Comparison of ENCODE assay signal across 28 cellular contexts in the genomic region with DNA sequence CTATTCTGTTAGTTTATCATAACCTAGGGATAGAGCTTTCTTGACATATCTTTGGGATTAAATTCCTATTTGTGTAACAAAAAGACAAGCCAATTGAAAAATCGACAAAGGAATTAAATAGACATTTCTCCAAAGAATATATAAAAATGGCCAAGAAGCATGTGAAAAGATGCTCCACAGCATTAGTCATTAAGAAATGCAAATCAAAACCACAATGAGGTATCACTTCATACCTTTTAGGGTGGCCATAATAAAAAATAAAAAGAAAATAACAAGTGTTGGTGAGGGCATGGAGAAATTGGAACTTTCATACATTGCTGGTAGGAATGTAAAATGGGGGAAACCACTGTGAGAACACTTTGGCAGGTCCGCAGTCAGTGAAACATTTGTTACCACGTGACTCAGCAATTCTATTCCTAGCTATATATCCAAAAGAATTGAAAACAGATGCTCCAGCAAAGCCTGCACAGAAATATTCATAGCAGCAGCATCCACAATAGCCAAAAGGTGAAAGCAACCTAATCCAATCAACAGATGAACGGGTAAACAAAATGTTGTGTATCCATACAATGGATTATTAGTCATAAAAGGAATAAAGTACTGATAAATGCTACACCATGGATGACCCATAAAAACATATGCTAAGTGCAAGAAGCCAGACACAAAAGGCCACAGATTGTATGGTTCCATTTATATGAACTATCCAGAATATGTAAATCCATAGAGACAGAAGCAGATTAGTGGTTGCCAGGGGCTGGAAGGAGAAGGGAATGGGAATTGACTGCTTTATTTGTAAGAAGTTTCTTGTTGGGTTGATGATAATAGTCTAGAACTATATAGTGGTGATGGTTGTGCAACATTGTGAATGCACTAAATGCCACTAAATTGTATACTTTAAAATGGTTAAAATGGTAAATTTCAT. TPM values are rescaled to one million over a fixed set of nuclear protein-coding genes. Genes with fewer than 3 reads are reported as not detected.
DNase-seq lines count a peak whose midpoint lies in the region; ATAC-seq and TF ChIP-seq lines count a peak whose summit lies in the region.
"Had no signal": no experiment of that assay in that cellular context is flagged by ENCODE, and none has a peak within 500 bp of the region (broad histone marks: within the 10 kb centered on the region; RNA-seq: fewer than 3 reads in every experiment).

No MANE protein-coding gene starts in this region.

- peaks cover 25% of the 10 kb centered on the region for H3K4me1 ChIP-seq in HAP-1
- no peaks in the 10 kb centered on the region for H3K4me1 ChIP-seq in transverse colon
- H3K4me1 ChIP-seq: colonic mucosa, esophagus squamous epithelium, tibial artery had no signal

- DNase-seq in HAP-1 (ENCODE audit: low spot score in 2 of 2) (peak; percentile 56 to 80), fibroblast of the aortic adventitia (ENCODE audit: low read depth) (peak; percentile 33), HuH-7 (ENCODE audit: low spot score) (no peak), transverse colon (no peak), NCI-H2196 (lab: John Stamatoyannopoulos, UW; ENCODE audit: unreplicated experiment) (no peak)
- DNase-seq: activated CD4-positive, alpha-beta T cell treated with anti-CD3 and anti-CD28 coated beads for 4 hours; CD4-positive, alpha-beta T cell; colonic mucosa; DMS 273 treated with DMSO at 0.1 percent for 48 hours; endodermal cell; esophagus squamous epithelium; head of caudate nucleus; left colon; NCI-H1092; NCI-H187 treated with DMSO at 0.1 percent for 48 hours; NCI-H774; occipital lobe; SHP77 treated with DMSO at 0.1 percent for 48 hours; small intestine; stimulated activated CD4-positive, alpha-beta T cell treated with anti-CD3 and anti-CD28 coated beads, Interleukin-2, amount 100 ng/mL, for 24 hours; stimulated activated naive CD4-positive, alpha-beta T cell treated with Interleukin-2 at 50 U/mL for 16 hours; T-helper 1 cell; tibial artery had no signal

- ATAC-seq in GM18498 (IDR thresholded peaks at IDR 0.05; ENCODE audit: unreplicated experiment) (peak; percentile 33), SK-N-SH treated with all-trans-retinoic acid at 6 μM for 48 hours (peak; percentile 77), HG03521 (IDR thresholded peaks at IDR 0.05; ENCODE audit: unreplicated experiment) (no peak)
- ATAC-seq: activated T-helper 17 cell treated with anti-CD3 and anti-CD28 coated beads, Interleukin-2, amount 50 U/mL, for 72 hours; left colon had no signal

- no peak overlapping the region for H3K27ac ChIP-seq in transverse colon
- H3K27ac ChIP-seq: colonic mucosa, esophagus squamous epithelium, tibial artery had no signal

- 87 to 90% methylated on average over 4 of the region's 4 CpGs for WGBS in transverse colon (ENCODE audit: low coverage in 1 of 2), 2 donors

- TF ChIP-seq CTCF in fibroblast of the aortic adventitia (IDR thresholded peaks at IDR 0.05; ENCODE audit: insufficient read depth, low read length), result no peak
- TF ChIP-seq CTCF in transverse colon (IDR thresholded peaks at IDR 0.05), result no peak

- in situ Hi-C loops in HAP-1 (cut with MboI; ENCODE audit: low sequenced_read_pairs) (no loop called here), transverse colon (cut with MboI; ENCODE audit: low pct_ligation_motif_present in 1 of 4, low pct_unique_long_range_greater_than_20kb in 1 of 4, low sequenced_read_pairs in 3 of 4) (no loop called here)

- H3K36me3 ChIP-seq in HAP-1 (replicated peaks) (no peaks in the 10 kb centered on the region), transverse colon (no peaks in the 10 kb centered on the region)
- H3K36me3 ChIP-seq: colonic mucosa, esophagus squamous epithelium, tibial artery had no signal

- no peak for TF ChIP-seq POLR2A in transverse colon (IDR thresholded peaks at IDR 0.05)

- no peaks in the 10 kb centered on the region for H3K27me3 ChIP-seq in HAP-1 (ENCODE audit: low read depth)
- no peaks in the 10 kb centered on the region for H3K27me3 ChIP-seq in transverse colon
- H3K27me3 ChIP-seq: colonic mucosa, esophagus squamous epithelium had no signal

- no peaks in the 10 kb centered on the region for H3K9me3 ChIP-seq in HAP-1
- H3K9me3 ChIP-seq in transverse colon, result no peaks in the 10 kb centered on the region
- H3K9me3 ChIP-seq: colonic mucosa, esophagus squamous epithelium, tibial artery had no signal

- no peak overlapping the region for H3K4me3 ChIP-seq in HAP-1
- no peak overlapping the region for H3K4me3 ChIP-seq in fibroblast of the aortic adventitia (ENCODE audit: low read depth, low read length)
- H3K4me3 ChIP-seq in transverse colon, result no peak overlapping the region
- H3K4me3 ChIP-seq: colonic mucosa, esophagus squamous epithelium, tibial artery had no signal

- intact Hi-C loops in transverse colon (cut with DNase I; ENCODE audit: low total_unique reads), result no loop called here

- no peak for TF ChIP-seq EP300 in transverse colon (IDR thresholded peaks at IDR 0.05; ENCODE audit: low read depth)

TF ChIP-seq in SK-N-SH treated with all-trans-retinoic acid at 6 μM for 48 hours, 23 proteins besides CTCF, POLR2A, EP300 and RAD21:
- TF ChIP-seq, protein P1, sequence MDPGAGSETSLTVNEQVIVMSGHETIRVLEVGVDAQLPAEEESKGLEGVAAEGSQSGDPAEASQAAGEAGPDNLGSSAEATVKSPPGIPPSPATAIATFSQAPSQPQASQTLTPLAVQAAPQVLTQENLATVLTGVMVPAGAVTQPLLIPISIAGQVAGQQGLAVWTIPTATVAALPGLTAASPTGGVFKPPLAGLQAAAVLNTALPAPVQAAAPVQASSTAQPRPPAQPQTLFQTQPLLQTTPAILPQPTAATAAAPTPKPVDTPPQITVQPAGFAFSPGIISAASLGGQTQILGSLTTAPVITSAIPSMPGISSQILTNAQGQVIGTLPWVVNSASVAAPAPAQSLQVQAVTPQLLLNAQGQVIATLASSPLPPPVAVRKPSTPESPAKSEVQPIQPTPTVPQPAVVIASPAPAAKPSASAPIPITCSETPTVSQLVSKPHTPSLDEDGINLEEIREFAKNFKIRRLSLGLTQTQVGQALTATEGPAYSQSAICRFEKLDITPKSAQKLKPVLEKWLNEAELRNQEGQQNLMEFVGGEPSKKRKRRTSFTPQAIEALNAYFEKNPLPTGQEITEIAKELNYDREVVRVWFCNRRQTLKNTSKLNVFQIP (CRISPR knock-in tag; IDR thresholded peaks at IDR 0.05; ENCODE audit: borderline replicate concordance, low read depth), result no peak
- TF ChIP-seq TCF4 (CRISPR knock-in tag; IDR thresholded peaks at IDR 0.05; ENCODE audit: borderline replicate concordance), result 0 out of 2 replicates have a peak, but pooled peaks have one; percentile 20

RNA-seq across cellular contexts. Expression of a gene that starts 20.6 kb away (rescaled TPM):
- total RNA-seq in fibroblast of the aortic adventitia (ENCODE audit: low replicate concordance) (not detected in 2 replicates), transverse colon (not detected)
- total RNA-seq: activated T-helper 17 cell treated with anti-CD3 and anti-CD28 coated beads, Interleukin-2, amount 50 U/mL, for 72 hours; CD4-positive, alpha-beta T cell; colonic mucosa; left colon; myocyte had no signal

RNA-seq across cellular contexts. Expression of a gene that starts 45.0 kb away (rescaled TPM):
- total RNA-seq in fibroblast of the aortic adventitia (ENCODE audit: low replicate concordance), result 45.3 and 60.9 TPM in 2 replicates
- total RNA-seq in transverse colon, result 10 to 100 TPM; 29.2 to 63.0 (median 42.5) TPM

RNA-seq across cellular contexts. Expression of a gene that starts 49.7 kb away (rescaled TPM):
- total RNA-seq in fibroblast of the aortic adventitia (ENCODE audit: low replicate concordance) (56.9 and 57.7 TPM in 2 replicates), transverse colon (10 to 100 TPM in 2 of 4 donors, 1 to 10 TPM in 2; 3.0 to 35.1 (median 18.3) TPM)

Comparison
In these comparisons a context has a peak if more than half of its experiments do, and no peak if none do; other contexts are left out.
1. DNase-seq: peak in HAP-1 (2 of 2) and fibroblast of the aortic adventitia (single experiment); none in HuH-7 (single experiment), transverse colon (single experiment) and NCI-H2196 (single experiment).